Comparison of ENCODE assay signal across 29 cellular contexts in genomic region chr11:65059523-65059922, GRCh38. TPM values are rescaled to one million over a fixed set of nuclear protein-coding genes. Genes with fewer than 3 reads are reported as not detected.
"Had no signal": no experiment of that assay in that cellular context is flagged by ENCODE, and none has a peak within 500 bp of the region (broad histone marks: within the 10 kb centered on the region; RNA-seq: fewer than 3 reads in every experiment).

No MANE protein-coding gene starts in this region.

- ATAC-seq: activated CD8-positive, alpha-beta T cell treated with anti-CD3 and anti-CD28 coated beads, Interleukin-2, amount 10 ng/mL, durations not matched to agents 7 days and 5 days; activated naive CD4-positive, alpha-beta T cell treated with anti-CD3 and anti-CD28 coated beads, Interleukin-2, amount 50 U/mL, for 72 hours; activated T-cell treated with anti-CD3 and anti-CD28 coated beads, Interleukin-2, amount 50 U/mL, for 4 hours had no signal

- DNase-seq: activated CD4-positive, alpha-beta T cell treated with anti-CD3 and anti-CD28 coated beads for 1 hour; activated CD4-positive, alpha-beta T cell treated with anti-CD3 and anti-CD28 coated beads for 48 hours; activated CD4-positive, alpha-beta T cell treated with anti-CD3 and anti-CD28 coated beads, Interleukin-2, amount 50 U/mL, for 4 hours; activated CD4-positive, CD25-positive, alpha-beta regulatory T cell; activated CD8-positive, alpha-beta T cell treated with anti-CD3 and anti-CD28 coated beads, Interleukin-2, amount 10 ng/mL, durations not matched to agents 7 days and 5 days; activated gamma-delta T cell treated with Interleukin-2 at 50 U/mL for 16 hours; activated naive CD4-positive, alpha-beta T cell treated with anti-CD3 and anti-CD28 coated beads for 36 hours; activated T-cell treated with anti-CD3 and anti-CD28 coated beads for 4 hours; activated T-cell treated with anti-CD3 and anti-CD28 coated beads, Interleukin-2, amount 50 U/mL, for 4 hours; adrenal gland; body of pancreas; MM.1S; MV-4-11; NCI-H1092; NCI-H1436 treated with DMSO at 0.1 percent for 48 hours; NCI-H1694 treated with DMSO at 0.1 percent for 48 hours; NCI-H2029; NCI-H345; NCI-H524 treated with DMSO at 0.1 percent for 48 hours; Right ventricle myocardium superior; T1000; WERI-Rb-1 had no signal

- FAIRE-seq: astrocyte, RCC 7860 had no signal

- H3K9me3 ChIP-seq: adrenal gland, body of pancreas, breast epithelium had no signal

- H3K4me3 ChIP-seq: adrenal gland, body of pancreas, breast epithelium had no signal

- H3K27ac ChIP-seq: adrenal gland, body of pancreas, breast epithelium, RWPE1, WERI-Rb-1 had no signal

- H3K27me3 ChIP-seq: adrenal gland, body of pancreas, breast epithelium had no signal

- H3K4me1 ChIP-seq: adrenal gland, body of pancreas, breast epithelium had no signal

- H3K36me3 ChIP-seq: adrenal gland, breast epithelium, WERI-Rb-1 had no signal

RNA-seq across cellular contexts. Expression of gene NAALADL1, which starts 1.2 kb away (rescaled TPM):
- total RNA-seq: astrocyte, LHCN-M2, NCI-H460 had no signal
